ENCODE assay signal across 10 cellular contexts in genomic region chr10:79490400-79491081, GRCh38. TPM values are rescaled to one million over a fixed set of nuclear protein-coding genes. Genes with fewer than 3 reads are reported as not detected.
DNase-seq lines count a peak whose midpoint lies in the region; ATAC-seq and TF ChIP-seq lines count a peak whose summit lies in the region.
"Had no signal": no experiment of that assay in that cellular context is flagged by ENCODE, and none has a peak within 500 bp of the region (broad histone marks: within the 10 kb centered on the region; RNA-seq: fewer than 3 reads in every experiment).

No MANE protein-coding gene starts in this region.

- H3K36me3 ChIP-seq in psoas muscle (ENCODE audit: insufficient read depth in 1 of 2, low read depth in 1 of 2) = no peaks in the 10 kb centered on the region
- H3K36me3 ChIP-seq: ascending aorta had no signal

- intact Hi-C loops in psoas muscle (cut with DNase I) = no loop called here

- no peaks in the 10 kb centered on the region for H3K27me3 ChIP-seq in psoas muscle (ENCODE audit: insufficient read depth in 3 of 3, low read length in 2 of 3)
- H3K27me3 ChIP-seq: ascending aorta had no signal

- WGBS in psoas muscle, 3 donors = 56 to 69% (median 64%) methylated on average over 9 of the region's 9 CpGs

- DNase-seq in ELF-1 (ENCODE audit: low read depth, low spot score) = peak; percentile 30
- DNase-seq in NCI-H524 (lab: John Stamatoyannopoulos, UW) = peak; percentile 77 to 93
- peak; percentile 38 for DNase-seq in glomerular visceral epithelial cell (ENCODE audit: extremely low spot score)
- DNase-seq in psoas muscle = peak; percentile 30 to 72
- no peak for DNase-seq in EL
- no peak for DNase-seq in H4 (ENCODE audit: low spot score)
- DNase-seq in occipital lobe (lab: John Stamatoyannopoulos, UW) = no peak
- DNase-seq: stimulated activated CD4-positive, alpha-beta T cell treated with anti-CD3 and anti-CD28 coated beads, Interleukin-2, amount 100 ng/mL, for 24 hours had no signal

- peaks cover 5% of the 10 kb centered on the region for H3K4me1 ChIP-seq in psoas muscle

- peak in 1 of 4 donors; percentile 29 for ATAC-seq in psoas muscle
- ATAC-seq in activated CD4-positive, CD25-positive, alpha-beta regulatory T cell treated with anti-CD3 and anti-CD28 coated beads, Interleukin-2, amount 50 U/mL, for 24 hours = no peak

- no peak overlapping the region for H3K4me3 ChIP-seq in psoas muscle
- H3K4me3 ChIP-seq: ascending aorta had no signal

- H3K27ac ChIP-seq in psoas muscle = no peak overlapping the region
- H3K27ac ChIP-seq: ascending aorta had no signal

- no peak for TF ChIP-seq CTCF in psoas muscle (IDR thresholded peaks at IDR 0.05)

- no peaks in the 10 kb centered on the region for H3K9me3 ChIP-seq in psoas muscle
- H3K9me3 ChIP-seq: ascending aorta had no signal

RNA-seq across cellular contexts. Expression of gene EIF5AL1, which starts 21.8 kb away (rescaled TPM):
- under 1 TPM; 0.18 to 0.90 (median 0.34) TPM for total RNA-seq in psoas muscle
- 1 to 10 TPM in 1 of 3 donors, under 1 TPM in 2; 0.93 to 1.9 (median 0.96) TPM for polyA plus RNA-seq in psoas muscle
- 0.68 and 0.81 TPM in 2 replicates for total RNA-seq in H4 (2014; rRNA removed; shearing (Covaris generic))
- total RNA-seq in occipital lobe = 0.16 TPM

RNA-seq across cellular contexts. Expression of gene ZCCHC24, which starts 45.1 kb away (rescaled TPM):
- total RNA-seq in psoas muscle (10 to 100 TPM; 31.6 to 64.7 (median 47.9) TPM), occipital lobe (6.2 TPM)
- 100 to 1,000 TPM in 1 of 3 donors, 10 to 100 TPM in 2; 11.2 to 112 (median 36.2) TPM for polyA plus RNA-seq in psoas muscle
- 8.7 and 8.8 TPM in 2 replicates for total RNA-seq in H4 (2014; rRNA removed; shearing (Covaris generic))

Comparison
In these comparisons a context has a peak if more than half of its experiments do, and no peak if none do; other contexts are left out.
1. DNase-seq: peak in ELF-1 (single experiment), NCI-H524 (2 of 2), glomerular visceral epithelial cell (single experiment) and psoas muscle (2 of 2); none in EL (single experiment), H4 (single experiment) and occipital lobe (single experiment).